1 cellular context compared by ENCODE assay signal in the genomic region with DNA sequence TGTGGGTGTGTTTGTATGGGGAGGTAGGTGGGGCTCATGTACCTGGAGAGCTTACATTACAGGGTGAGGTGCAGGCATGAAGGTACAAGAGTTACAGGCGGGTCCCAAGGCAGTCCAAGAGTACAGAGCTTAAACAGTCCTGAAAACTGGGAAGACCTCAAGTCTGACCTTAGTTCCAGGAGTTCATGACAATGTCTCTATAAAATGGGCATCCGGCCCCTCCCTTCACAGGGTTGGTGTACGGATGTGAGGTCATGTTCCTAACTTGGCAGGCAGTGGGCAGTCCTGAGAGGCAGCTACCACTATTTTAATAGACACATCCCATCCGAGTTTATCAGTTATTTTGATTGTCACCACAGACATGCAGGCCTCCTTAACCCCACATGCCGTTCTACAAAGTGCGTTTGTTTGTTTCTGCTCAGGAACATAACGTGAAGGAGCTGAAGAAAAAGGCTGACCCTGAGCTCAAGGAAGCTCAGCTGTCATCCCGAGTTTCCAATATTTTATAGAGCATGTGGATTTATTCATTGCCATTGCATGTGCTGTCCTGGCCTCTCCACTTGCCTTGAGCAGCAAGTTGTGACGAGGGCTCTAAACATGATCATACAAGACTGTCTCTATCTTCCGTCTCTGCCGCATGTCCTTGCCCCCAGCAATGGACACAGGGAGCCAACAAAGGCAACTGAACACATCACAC.
TF ChIP-seq lines count a peak whose summit lies in the region.

No MANE protein-coding gene starts in this region.

TF ChIP-seq in H1, 55 proteins besides CTCF, POLR2A, EP300 and RAD21 (continued from another document):
- TF ChIP-seq EZH2 (IDR thresholded peaks at IDR 0.05; ENCODE audit: low read depth, low read length, severe bottlenecking): no peak
- no peak for TF ChIP-seq TAF7 (optimal IDR thresholded peaks at IDR 0.05; ENCODE audit: borderline replicate concordance, low read depth, low read length)
- no peak for TF ChIP-seq GABPA (IDR thresholded peaks at IDR 0.05; ENCODE audit: borderline replicate concordance, insufficient read depth, low read length)
- no peak for TF ChIP-seq MAFK (IDR thresholded peaks at IDR 0.05; ENCODE audit: low read depth, low read length)
- no peak for TF ChIP-seq CHD2 (IDR thresholded peaks at IDR 0.05; ENCODE audit: low read length)
